In the genomic region with DNA sequence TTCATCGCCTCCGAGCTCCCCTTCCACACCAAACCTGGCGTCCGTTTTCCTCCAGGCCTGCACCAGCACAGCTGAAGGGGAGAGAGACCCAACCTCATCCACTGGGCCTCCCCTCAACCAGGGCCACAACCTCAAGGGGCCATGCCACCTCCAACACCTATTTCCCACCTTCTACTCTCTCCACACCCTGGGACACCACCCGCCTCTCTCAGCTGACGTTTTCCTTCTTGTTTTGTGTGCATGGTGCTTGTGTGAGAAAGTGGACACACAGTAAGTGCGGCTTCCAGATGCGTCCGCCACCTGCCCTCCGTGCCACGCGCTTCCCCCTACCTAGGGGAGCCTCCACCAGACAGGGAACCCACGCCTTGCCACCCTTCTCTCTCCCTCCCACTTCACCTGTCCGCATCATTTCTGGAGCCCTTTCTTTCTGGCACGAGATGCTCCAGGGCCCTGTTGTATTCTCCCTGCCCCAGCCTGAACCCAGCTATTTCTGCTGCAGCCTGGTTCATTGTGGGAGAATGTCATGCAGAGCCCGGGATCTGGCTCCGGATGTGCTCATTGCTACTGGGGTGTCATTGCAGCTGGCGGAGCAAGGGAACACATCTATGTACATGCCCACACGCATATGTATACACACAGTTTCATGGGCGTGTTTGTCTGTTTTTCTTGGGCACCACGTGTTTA, we compare ENCODE assay signal across 8 cellular contexts. TPM values are rescaled to one million over a fixed set of nuclear protein-coding genes. Genes with fewer than 3 reads are reported as not detected.
DNase-seq lines count a peak whose midpoint lies in the region; ATAC-seq and TF ChIP-seq lines count a peak whose summit lies in the region.

No MANE protein-coding gene starts in this region.

- DNase-seq in GM12864 (ENCODE audit: low read depth): no peak
- DNase-seq in T-helper 17 cell: no peak
- no peak for DNase-seq in esophagus squamous epithelium (lab: John Stamatoyannopoulos, UW)
- peak in 1 of 2 donors; percentile 59 for DNase-seq in psoas muscle
- no peak for DNase-seq in NCI-H82 (lab: John Stamatoyannopoulos, UW)
- DNase-seq in NOMO-1 treated with DMSO at 0.1 percent for 48 hours (lab: John Stamatoyannopoulos, UW; ENCODE audit: unreplicated experiment): no peak
- DNase-seq in NCI-H1694 (lab: John Stamatoyannopoulos, UW): no peak
- DNase-seq in NAMALWA (ENCODE audit: low spot score): no peak

- H3K9me3 ChIP-seq in T-helper 17 cell (ENCODE audit: control insufficient read depth, low read length, poor library complexity, severe bottlenecking) (no peaks in the 10 kb centered on the region), esophagus squamous epithelium (no peaks in the 10 kb centered on the region), psoas muscle (no peaks in the 10 kb centered on the region)

- peak overlapping the region; percentile 97 for H3K4me3 Mint-ChIP-seq in T-helper 17 cell

- H3K36me3 Mint-ChIP-seq in T-helper 17 cell (ENCODE audit: low read depth): peaks cover 4% of the 10 kb centered on the region

- intact Hi-C loops in esophagus squamous epithelium (cut with DNase I) (loop anchor here (10.0 kb wide), 1 partner anchor 47 kb away; no protein-coding TSS in a partner anchor), psoas muscle (cut with DNase I) (loop anchor here in 1 of 2 donors (5.0 kb wide), 2 partner anchors 115 to 135 kb away; a partner anchor contains a TSS)

- WGBS in esophagus squamous epithelium, 2 donors: 42 to 44% methylated on average over 17 to 18 of the region's 21 CpGs
- WGBS in psoas muscle, 3 donors: 32 to 64% (median 35%) methylated on average over 20 to 21 of the region's 21 CpGs

- peaks cover 47% of the 10 kb centered on the region for H3K4me1 Mint-ChIP-seq in T-helper 17 cell

- H3K27ac ChIP-seq in esophagus squamous epithelium (peak overlapping the region; percentile 92 to 99 (median 99)), psoas muscle (peak overlapping the region; percentile 88)

- no peaks in the 10 kb centered on the region for H3K27me3 Mint-ChIP-seq in T-helper 17 cell

- TF ChIP-seq POLR2A in esophagus squamous epithelium (IDR thresholded peaks at IDR 0.05): peak in 2 of 4 donors; percentile 12 to 23

- H3K4me1 ChIP-seq in esophagus squamous epithelium (peaks cover 32 to 74% (median 46%) of the 10 kb centered on the region in 3 donors), psoas muscle (peaks cover 45% of the 10 kb centered on the region)

- no peak for TF ChIP-seq CTCF in GM12864 (IDR thresholded peaks at IDR 0.05; ENCODE audit: low read depth, low read length, missing control alignments)
- no peak for TF ChIP-seq CTCF in esophagus squamous epithelium (IDR thresholded peaks at IDR 0.05)
- no peak for TF ChIP-seq CTCF in psoas muscle (IDR thresholded peaks at IDR 0.05)

- peaks cover 0 to 15% (median 0%) of the 10 kb centered on the region in 4 donors for H3K27me3 ChIP-seq in esophagus squamous epithelium
- no peaks in the 10 kb centered on the region for H3K27me3 ChIP-seq in psoas muscle (ENCODE audit: insufficient read depth in 3 of 3, low read length in 2 of 3)

- H3K27ac Mint-ChIP-seq in T-helper 17 cell: peak overlapping the region; percentile 97

- H3K36me3 ChIP-seq in esophagus squamous epithelium: no peaks in the 10 kb centered on the region
- no peaks in the 10 kb centered on the region for H3K36me3 ChIP-seq in psoas muscle (ENCODE audit: insufficient read depth in 1 of 2, low read depth in 1 of 2)

- H3K4me3 ChIP-seq in GM12864 (ENCODE audit: low read depth, low read length): peak overlapping the region; percentile 72
- H3K4me3 ChIP-seq in esophagus squamous epithelium: peak overlapping the region; percentile 55 to 95 (median 76)
- H3K4me3 ChIP-seq in psoas muscle: peak overlapping the region; percentile 97

- ATAC-seq in T-helper 17 cell: no peak
- ATAC-seq in psoas muscle: peak in 2 of 4 donors; percentile 1 to 7

RNA-seq across cellular contexts. Expression of a gene that starts 1.3 kb away (rescaled TPM):
- total RNA-seq in T-helper 17 cell: 100 to 1,000 TPM; 236 to 255 TPM
- 100 to 1,000 TPM in 1 of 4 donors, 10 to 100 TPM in 3; 54.3 to 102 (median 74.7) TPM for total RNA-seq in esophagus squamous epithelium
- total RNA-seq in psoas muscle: 10 to 100 TPM; 68.0 to 90.3 (median 75.9) TPM
- polyA plus RNA-seq in psoas muscle: 100 to 1,000 TPM in 1 of 3 donors, 10 to 100 TPM in 2; 32.3 to 100 (median 58.4) TPM

RNA-seq across cellular contexts. Expression of a gene that starts 22.8 kb away (rescaled TPM):
- total RNA-seq in T-helper 17 cell (under 1 TPM; 0.35 to 0.55 TPM), esophagus squamous epithelium (under 1 TPM in 1 of 4 donors, not detected in 3; 0.57 TPM), psoas muscle (10 to 100 TPM in 2 of 4 donors, 1 to 10 TPM in 2; 4.2 to 54.5 (median 16.0) TPM)
- 10 to 100 TPM in 2 of 3 donors, 1 to 10 TPM in 1; 9.7 to 75.4 (median 49.8) TPM for polyA plus RNA-seq in psoas muscle

RNA-seq across cellular contexts. Expression of a gene that starts 26.9 kb away (rescaled TPM):
- total RNA-seq in T-helper 17 cell (under 1 TPM in 1 of 2 donors, not detected in 1; 0.52 TPM), esophagus squamous epithelium (1 to 10 TPM; 1.1 to 3.6 (median 3.0) TPM), psoas muscle (100 to 1,000 TPM in 1 of 4 donors, 10 to 100 TPM in 3; 37.2 to 107 (median 53.4) TPM)
- polyA plus RNA-seq in psoas muscle: 100 to 1,000 TPM in 2 of 3 donors, 10 to 100 TPM in 1; 42.0 to 137 (median 114) TPM

Comparison
In these comparisons a context has a peak if more than half of its experiments do, and no peak if none do; other contexts are left out.
1. RNA of a gene that starts 26.9 kb away (total RNA-seq): 37.2 to 107 TPM in psoas muscle; 1.1 to 3.6 TPM in esophagus squamous epithelium and 0.52 TPM in T-helper 17 cell; every median in the first group is over 4 times any median in the second.
2. Peak in every context shown above with its lines, with median percentiles within 50 percentile points of each other: H3K4me3 ChIP-seq.